Comparison of ENCODE assay signal across 1 cellular context in genomic region chr19:47141252-47141651, GRCh38.
A peak's percentile ranks its signal among the peaks of the same experiment; 100 is the strongest.
TF ChIP-seq lines count a peak whose summit lies in the region.

No MANE protein-coding gene starts in this region.

TF ChIP-seq in HEK293, 187 proteins besides CTCF, POLR2A, EP300 and RAD21 (continued from another document):
- 0 out of 2 replicates have a peak, but pooled peaks have one; percentile 21 for TF ChIP-seq PATZ1 (tag by site-specific recombination; IDR thresholded peaks at IDR 0.05)
- TF ChIP-seq WT1 (tag by site-specific recombination; IDR thresholded peaks at IDR 0.05), result peak; percentile 22; the same call in 1 of the 2 replicates
- TF ChIP-seq ZNF391 (tag by site-specific recombination; IDR thresholded peaks at IDR 0.05; ENCODE audit: borderline replicate concordance, low read depth), result 0 out of 2 replicates have a peak, but pooled peaks have one; percentile 28
- peak; percentile 66 for TF ChIP-seq SP7 (tag by site-specific recombination; IDR thresholded peaks at IDR 0.05)
- 0 out of 2 replicates have a peak, but pooled peaks have one; percentile 10 for TF ChIP-seq YY2 (tag by site-specific recombination; IDR thresholded peaks at IDR 0.05)
- peak; percentile 54 for TF ChIP-seq KLF1 (tag by site-specific recombination; IDR thresholded peaks at IDR 0.05)
- 0 out of 2 replicates have a peak, but pooled peaks have one; percentile 7 for TF ChIP-seq PRDM4 (tag by site-specific recombination; IDR thresholded peaks at IDR 0.05)
- peak; percentile 52 for TF ChIP-seq KLF8 (tag by site-specific recombination; IDR thresholded peaks at IDR 0.05)
- peak; percentile 37; the same call in 1 of the 2 replicates for TF ChIP-seq ZNF324 (tag by site-specific recombination; IDR thresholded peaks at IDR 0.05)
- TF ChIP-seq KLF9 (tag by site-specific recombination; IDR thresholded peaks at IDR 0.05; ENCODE audit: low read depth), result peak; percentile 23; the same call in 1 of the 2 replicates
- TF ChIP-seq ZBTB17 (tag by site-specific recombination; IDR thresholded peaks at IDR 0.05), result peak; percentile 61
